ENCODE assay signal across 8 cellular contexts in the genomic region with DNA sequence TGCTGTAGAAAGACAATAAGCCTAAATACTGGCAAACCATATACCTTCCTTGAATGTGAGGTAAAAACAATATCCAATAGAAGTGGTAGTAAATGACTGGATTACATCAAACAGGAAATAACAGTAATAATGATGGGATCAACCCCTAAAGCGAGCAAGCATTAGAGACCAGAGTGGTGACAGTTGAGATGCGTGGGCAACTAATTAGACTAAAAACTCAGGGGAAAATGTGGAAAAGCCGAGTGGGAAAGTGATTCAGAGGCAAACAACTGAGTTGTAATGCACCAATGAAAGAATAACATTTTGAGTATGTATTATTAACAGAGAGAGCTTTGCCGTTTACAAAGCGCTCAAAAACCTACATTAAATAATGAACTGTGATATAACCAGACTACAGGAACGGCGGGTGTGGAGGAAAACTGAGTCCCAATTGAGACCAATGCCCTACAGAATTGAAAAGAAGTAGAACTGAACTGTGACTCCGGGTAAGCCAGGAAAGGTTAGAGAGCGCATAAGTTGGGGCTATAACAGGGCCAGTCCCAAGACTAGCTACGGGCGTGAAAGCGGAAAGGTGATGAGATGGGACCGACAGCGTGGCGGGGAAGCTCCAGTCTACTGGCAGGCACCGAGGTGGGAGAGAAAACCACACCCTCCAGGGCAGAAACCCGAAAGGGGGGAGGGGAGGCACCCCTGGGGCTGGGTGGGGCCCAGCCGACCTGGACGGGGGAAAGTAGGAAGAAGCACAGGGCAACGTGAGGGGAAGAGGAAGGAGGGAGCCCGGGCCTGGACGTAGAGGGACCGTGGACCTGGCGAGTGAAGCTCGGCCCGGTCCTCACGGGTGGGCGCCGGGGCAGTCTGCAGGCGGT. TPM values are rescaled to one million over a fixed set of nuclear protein-coding genes. Genes with fewer than 3 reads are reported as not detected.
DNase-seq lines count a peak whose midpoint lies in the region; ATAC-seq and TF ChIP-seq lines count a peak whose summit lies in the region.

No MANE protein-coding gene starts in this region.

- H3K4me3 ChIP-seq in HCT116 (replicated peaks in 1 of 2; ENCODE audit: low read depth in 1 of 2, low read length in 2 of 2) (peak overlapping the region; percentile 88 to 93), WI38 (ENCODE audit: low read depth, low read length) (peak overlapping the region; percentile 94), lower lobe of right lung (peak overlapping the region; percentile 96)

- peak overlapping the region; percentile 97 for H3K9ac ChIP-seq in HCT116 (ENCODE audit: low read length)

- H3K9me2 ChIP-seq in HCT116 (ENCODE audit: insufficient read depth) = no peaks in the 10 kb centered on the region

- no peak for TF ChIP-seq RAD21 in HCT116 (IDR thresholded peaks at IDR 0.05; ENCODE audit: low read depth)

- H3K27me3 ChIP-seq in HCT116 (ENCODE audit: insufficient read depth, low read length) (no peaks in the 10 kb centered on the region), lower lobe of right lung (ENCODE audit: low read depth) (no peaks in the 10 kb centered on the region)

- ATAC-seq in HCT116 = peak; percentile 38
- ATAC-seq in lower lobe of right lung = peak; percentile 47 to 58

- intact Hi-C loops in HCT116 (cut with micrococcal nuclease) (loop anchor here (10.0 kb wide), 1 partner anchor 407 kb away; a partner anchor contains a TSS), lower lobe of right lung (cut with DNase I) (no loop called here)

- H3K79me2 ChIP-seq in HCT116 (ENCODE audit: insufficient read depth, low read length) = peaks cover 55% of the 10 kb centered on the region

- RAD21 ChIA-PET in HCT116 (lab: Charles Lee; ENCODE audit: low non-redundant PET in 1 of 2, low total read pairs in 2 of 2, uncharacterized antibody in 2 of 2, unreplicated experiment in 2 of 2) = no interaction called here

- POLR2A ChIA-PET in HCT116 (lab: Charles Lee) = interaction anchor here (0.6 to 1.7 kb wide), 8 partner anchors 16 to 131 kb away, joined by 3 to 6 read pairs (median 4); a partner anchor contains a TSS

- TF ChIP-seq CTCF in GM10266 (IDR thresholded peaks at IDR 0.05; ENCODE audit: control insufficient read depth, insufficient read depth, low read depth, missing control alignments) = no peak
- TF ChIP-seq CTCF in HCT116 (IDR thresholded peaks at IDR 0.05 in 2 of 3, conservative IDR thresholded peaks at IDR 0.05 in 1 of 3; ENCODE audit: borderline replicate concordance in 1 of 3, insufficient read depth in 1 of 3, low read depth in 2 of 3, low read length in 2 of 3) = no peak
- no peak for TF ChIP-seq CTCF in WI38 (IDR thresholded peaks at IDR 0.05; ENCODE audit: low read depth, low read length)
- TF ChIP-seq CTCF in lower lobe of right lung (IDR thresholded peaks at IDR 0.05) = no peak

- H2AFZ ChIP-seq in HCT116 (ENCODE audit: low read depth, low read length, poor library complexity, severe bottlenecking) = no peak overlapping the region

- peak; percentile 53 for DNase-seq in GM10266 (ENCODE audit: extremely low spot score)
- peak; percentile 6 for DNase-seq in HCT116 (ENCODE audit: low read depth, low spot score)
- DNase-seq in MV-4-11 (lab: John Stamatoyannopoulos, UW) = peak; percentile 54
- DNase-seq in cerebellum (ENCODE audit: low spot score) = peak; percentile 32
- peak; percentile 58 for DNase-seq in lower lobe of right lung
- DNase-seq in stimulated activated CD8-positive, alpha-beta memory T cell treated with anti-CD3 and anti-CD28 coated beads, Interleukin-12 subunit alpha, Interleukin-12 subunit beta, amount 100 ng/mL, for 1 hour (ENCODE audit: low read depth) = peak; percentile 35
- no peak for DNase-seq in T1000 (lab: John Stamatoyannopoulos, UW)

- no peaks in the 10 kb centered on the region for H4K20me1 ChIP-seq in HCT116 (ENCODE audit: insufficient read depth)

- H3K4me2 ChIP-seq in HCT116 (ENCODE audit: low read length) = peak overlapping the region; percentile 87

- H3K4me1 ChIP-seq in HCT116 (ENCODE audit: control insufficient read depth in 1 of 2, insufficient read depth in 2 of 2, low read length in 2 of 2) (peaks cover 15 to 28% of the 10 kb centered on the region in 2 experiments), lower lobe of right lung (peaks cover 20% of the 10 kb centered on the region)

- TF ChIP-seq POLR2A in HCT116 (IDR thresholded peaks at IDR 0.05; ENCODE audit: borderline replicate concordance, extremely low read depth, insufficient read depth, insufficient read length) = no peak

- H3K27ac ChIP-seq in HCT116 (ENCODE audit: low read depth, low read length) = peak overlapping the region; percentile 81
- peak overlapping the region; percentile 92 for H3K27ac ChIP-seq in lower lobe of right lung

- CTCF ChIA-PET in HCT116 (lab: Charles Lee) = interaction anchor here (0.8 kb wide), 1 partner anchor 26 kb away, joined by 5 read pairs; no protein-coding TSS in a partner anchor

- no TSS peak for BruUV-seq in HCT116 (replicated peaks; lab: Mats Ljungman, UMichigan)

- H3K9me3 ChIP-seq in HCT116 (ENCODE audit: control insufficient read depth in 1 of 2, insufficient read depth in 1 of 2, low read depth in 1 of 2, low read length in 2 of 2) = no peaks in the 10 kb centered on the region
- no peaks in the 10 kb centered on the region for H3K9me3 ChIP-seq in lower lobe of right lung

- H3K36me3 ChIP-seq in HCT116 (ENCODE audit: control insufficient read depth in 1 of 2, insufficient read depth in 2 of 2, low read length in 2 of 2) = peaks cover 0 to 2% of the 10 kb centered on the region in 2 experiments; a peak in 1 of 4 replicates
- no peaks in the 10 kb centered on the region for H3K36me3 ChIP-seq in lower lobe of right lung

TF ChIP-seq in HCT116, 20 proteins besides CTCF, POLR2A, EP300 and RAD21:
- TF ChIP-seq, protein P1, sequence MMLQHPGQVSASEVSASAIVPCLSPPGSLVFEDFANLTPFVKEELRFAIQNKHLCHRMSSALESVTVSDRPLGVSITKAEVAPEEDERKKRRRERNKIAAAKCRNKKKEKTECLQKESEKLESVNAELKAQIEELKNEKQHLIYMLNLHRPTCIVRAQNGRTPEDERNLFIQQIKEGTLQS (IDR thresholded peaks at IDR 0.05) = no peak
- TF ChIP-seq SRF (IDR thresholded peaks at IDR 0.05; ENCODE audit: low read depth) = no peak
- TF ChIP-seq, protein P2, sequence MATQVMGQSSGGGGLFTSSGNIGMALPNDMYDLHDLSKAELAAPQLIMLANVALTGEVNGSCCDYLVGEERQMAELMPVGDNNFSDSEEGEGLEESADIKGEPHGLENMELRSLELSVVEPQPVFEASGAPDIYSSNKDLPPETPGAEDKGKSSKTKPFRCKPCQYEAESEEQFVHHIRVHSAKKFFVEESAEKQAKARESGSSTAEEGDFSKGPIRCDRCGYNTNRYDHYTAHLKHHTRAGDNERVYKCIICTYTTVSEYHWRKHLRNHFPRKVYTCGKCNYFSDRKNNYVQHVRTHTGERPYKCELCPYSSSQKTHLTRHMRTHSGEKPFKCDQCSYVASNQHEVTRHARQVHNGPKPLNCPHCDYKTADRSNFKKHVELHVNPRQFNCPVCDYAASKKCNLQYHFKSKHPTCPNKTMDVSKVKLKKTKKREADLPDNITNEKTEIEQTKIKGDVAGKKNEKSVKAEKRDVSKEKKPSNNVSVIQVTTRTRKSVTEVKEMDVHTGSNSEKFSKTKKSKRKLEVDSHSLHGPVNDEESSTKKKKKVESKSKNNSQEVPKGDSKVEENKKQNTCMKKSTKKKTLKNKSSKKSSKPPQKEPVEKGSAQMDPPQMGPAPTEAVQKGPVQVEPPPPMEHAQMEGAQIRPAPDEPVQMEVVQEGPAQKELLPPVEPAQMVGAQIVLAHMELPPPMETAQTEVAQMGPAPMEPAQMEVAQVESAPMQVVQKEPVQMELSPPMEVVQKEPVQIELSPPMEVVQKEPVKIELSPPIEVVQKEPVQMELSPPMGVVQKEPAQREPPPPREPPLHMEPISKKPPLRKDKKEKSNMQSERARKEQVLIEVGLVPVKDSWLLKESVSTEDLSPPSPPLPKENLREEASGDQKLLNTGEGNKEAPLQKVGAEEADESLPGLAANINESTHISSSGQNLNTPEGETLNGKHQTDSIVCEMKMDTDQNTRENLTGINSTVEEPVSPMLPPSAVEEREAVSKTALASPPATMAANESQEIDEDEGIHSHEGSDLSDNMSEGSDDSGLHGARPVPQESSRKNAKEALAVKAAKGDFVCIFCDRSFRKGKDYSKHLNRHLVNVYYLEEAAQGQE (IDR thresholded peaks at IDR 0.05; ENCODE audit: low read depth) = no peak

RNA-seq across cellular contexts. Expression of a gene that starts 0.6 kb away (rescaled TPM):
- total RNA-seq in HCT116 (2021; ENCODE audit: unreplicated experiment) (51.3 TPM), cerebellum (47.7 TPM), lower lobe of right lung (33.3 TPM)
- polyA plus RNA-seq in HCT116 (2012) = 35.3 and 35.8 TPM in 2 replicates
